9 cellular contexts compared by ENCODE assay signal in genomic region chr16:2533142-2533755, GRCh38. TPM values are rescaled to one million over a fixed set of nuclear protein-coding genes. Genes with fewer than 3 reads are reported as not detected.
A peak's percentile ranks its signal among the peaks of the same experiment; 100 is the strongest.
DNase-seq lines count a peak whose midpoint lies in the region; ATAC-seq and TF ChIP-seq lines count a peak whose summit lies in the region.
"Not testable (repeated sequence)": the region's sequence is repeated elsewhere in the genome, so short reads cannot be mapped to it uniquely, and the experiment has no call there.
"Had no signal": no experiment of that assay in that cellular context is flagged by ENCODE, and none has a peak within 500 bp of the region (broad histone marks: within the 10 kb centered on the region; RNA-seq: fewer than 3 reads in every experiment).

No MANE protein-coding gene starts in this region.

- not testable (repeated sequence) for H4K20me1 ChIP-seq in GM23248 (ENCODE audit: insufficient read depth); OCI-LY7 (ENCODE audit: insufficient read depth, low read length)

- peak overlapping the region; percentile 95 for H3K27ac Mint-ChIP-seq in activated T-cell treated with anti-CD3 and anti-CD28 coated beads, Interleukin-2, amount 50 U/mL, for 72 hours

- peak overlapping the region; percentile 83 for H3K4me3 ChIP-seq in GM23248
- peak overlapping the region; percentile 70 for H3K4me3 ChIP-seq in OCI-LY7 (ENCODE audit: low read depth, low read length, poor library complexity, severe bottlenecking)
- H3K4me3 ChIP-seq in choroid plexus epithelial cell (ENCODE audit: low read depth, low read length): peak overlapping the region; percentile 52
- H3K4me3 ChIP-seq in cardiac muscle cell: peak overlapping the region; percentile 51
- H3K4me3 ChIP-seq in mucosa of stomach (ENCODE audit: low read length): peak overlapping the region; percentile 92
- H3K4me3 ChIP-seq in skeletal muscle cell (ENCODE audit: low read depth, low read length): peak overlapping the region; percentile 63
- H3K4me3 ChIP-seq in vagina: peak overlapping the region; percentile 83 to 88

- H3K36me3 Mint-ChIP-seq in activated T-cell treated with anti-CD3 and anti-CD28 coated beads, Interleukin-2, amount 50 U/mL, for 72 hours (ENCODE audit: insufficient read depth in 2 of 2): not testable (repeated sequence)

- peaks cover 19% of the 10 kb centered on the region for H3K4me1 ChIP-seq in GM23248 (ENCODE audit: insufficient read depth)
- H3K4me1 ChIP-seq in OCI-LY7 (ENCODE audit: insufficient read depth, low read length, poor library complexity, severe bottlenecking): peaks cover 18% of the 10 kb centered on the region
- H3K4me1 ChIP-seq in cardiac muscle cell (ENCODE audit: low read depth): not testable (repeated sequence)
- peaks cover 19% of the 10 kb centered on the region for H3K4me1 ChIP-seq in mucosa of stomach (ENCODE audit: control insufficient read depth, insufficient read depth, low read length)
- H3K4me1 ChIP-seq in vagina: peaks cover 32% of the 10 kb centered on the region

- peaks cover 36% of the 10 kb centered on the region for H3K4me1 Mint-ChIP-seq in activated T-cell treated with anti-CD3 and anti-CD28 coated beads, Interleukin-2, amount 50 U/mL, for 72 hours (ENCODE audit: low read depth)

- H3K4me2 ChIP-seq in GM23248 (ENCODE audit: unreplicated experiment) (peak overlapping the region; percentile 98), OCI-LY7 (ENCODE audit: low read length) (peak overlapping the region; percentile 99)

- H3K9me3 ChIP-seq in GM23248 (ENCODE audit: low read depth); OCI-LY7 (ENCODE audit: low read length); cardiac muscle cell (ENCODE audit: low read depth); mucosa of stomach (ENCODE audit: control insufficient read depth, low read length); vagina: not testable (repeated sequence)

- in situ Hi-C loops in GM23248 (cut with MboI): not testable (repeated sequence)

- BruUV-seq in OCI-LY7 (replicated peaks; lab: Mats Ljungman, UMichigan): not testable (repeated sequence)

- H3K9ac ChIP-seq in GM23248 (peak overlapping the region; percentile 88), mucosa of stomach (ENCODE audit: low read length) (peak overlapping the region; percentile 89)

- not testable (repeated sequence) for H3K36me3 ChIP-seq in GM23248 (ENCODE audit: low read depth); cardiac muscle cell; mucosa of stomach (ENCODE audit: control insufficient read depth, insufficient read depth, low read length)
- H3K36me3 ChIP-seq in OCI-LY7 (ENCODE audit: insufficient read depth, low read length) (peaks cover 15% of the 10 kb centered on the region), vagina (peaks cover 0 to 14% of the 10 kb centered on the region in 2 donors)

- not testable (repeated sequence) for ATAC-seq in activated T-cell treated with anti-CD3 and anti-CD28 coated beads, Interleukin-2, amount 50 U/mL, for 72 hours (replicated peaks in 1 of 2)

- not testable (repeated sequence) for TF ChIP-seq CTCF in OCI-LY7 (conservative IDR thresholded peaks at IDR 0.05; ENCODE audit: low read length); choroid plexus epithelial cell (conservative IDR thresholded peaks at IDR 0.05; ENCODE audit: low read depth, low read length); cardiac muscle cell (IDR thresholded peaks at IDR 0.05; ENCODE audit: low read depth, low read length); vagina (IDR thresholded peaks at IDR 0.05)

- H3K27ac ChIP-seq in GM23248 (peak overlapping the region; percentile 65), OCI-LY7 (ENCODE audit: low read depth, low read length, poor library complexity, severe bottlenecking) (peak overlapping the region; percentile 69), cardiac muscle cell (peak overlapping the region; percentile 70), vagina (peak overlapping the region; percentile 99)

- H3K27me3 Mint-ChIP-seq in activated T-cell treated with anti-CD3 and anti-CD28 coated beads, Interleukin-2, amount 50 U/mL, for 72 hours (ENCODE audit: low read depth): not testable (repeated sequence)

- H2AFZ ChIP-seq in GM23248 (peak overlapping the region; percentile 74), OCI-LY7 (ENCODE audit: low read length) (peak overlapping the region; percentile 82; the same call in 1 of the 2 replicates)

- intact Hi-C loops in OCI-LY7 (cut with micrococcal nuclease; ENCODE audit: unreplicated experiment): loop anchor here (2.0 to 10.0 kb wide), 4 partner anchors 20 to 222 kb away; partner anchors contain the start of genes ATP6V0C and SRRM2
- intact Hi-C loops in vagina (cut with DNase I): not testable (repeated sequence)

- not testable (repeated sequence) for H3K9me3 Mint-ChIP-seq in activated T-cell treated with anti-CD3 and anti-CD28 coated beads, Interleukin-2, amount 50 U/mL, for 72 hours

- not testable (repeated sequence) for H3K79me2 ChIP-seq in GM23248 (ENCODE audit: insufficient read depth); OCI-LY7 (ENCODE audit: insufficient read depth, low read depth, low read length)

- peak; percentile 36 for DNase-seq in GM23248
- DNase-seq in OCI-LY7 (ENCODE audit: low spot score); activated T-cell treated with anti-CD3 and anti-CD28 coated beads, Interleukin-2, amount 50 U/mL, for 72 hours; choroid plexus epithelial cell (ENCODE audit: low read depth); cardiac muscle cell (ENCODE audit: low read depth in 1 of 2, low spot score in 1 of 2); skeletal muscle cell (ENCODE audit: low read depth); vagina (ENCODE audit: extremely low spot score in 2 of 2): not testable (repeated sequence)

- peak overlapping the region; percentile 94 to 100 for H3K4me3 Mint-ChIP-seq in activated T-cell treated with anti-CD3 and anti-CD28 coated beads, Interleukin-2, amount 50 U/mL, for 72 hours

- TF ChIP-seq POLR2A in vagina (IDR thresholded peaks at IDR 0.05): not testable (repeated sequence)

- 25 to 36% methylated on average over 10 to 16 of the region's 16 CpGs for WGBS in GM23248 (ENCODE audit: low coverage in 1 of 2, low lambda C conversion rate in 2 of 2, missing lambda C conversion rate in 2 of 2), 2 experiments

- CTCF ChIA-PET in OCI-LY7 (lab: Charles Lee; ENCODE audit: unreplicated experiment): interaction anchor here (0.6 kb wide), 1 partner anchor 13 kb away, joined by 3 read pairs; the partner anchor contains the start of gene AMDHD2

- H3K27me3 ChIP-seq in GM23248 (replicated peaks; ENCODE audit: insufficient read depth); cardiac muscle cell; mucosa of stomach (ENCODE audit: control insufficient read depth, insufficient read depth, low read length); vagina: not testable (repeated sequence)

- POLR2A ChIA-PET in OCI-LY7 (lab: Charles Lee): interaction anchor here (1.2 to 1.3 kb wide), 2 partner anchors 13 to 20 kb away, joined by 4 to 5 read pairs; partner anchors contain the start of gene AMDHD2

- not testable (repeated sequence) for H3K9me2 ChIP-seq in GM23248 (ENCODE audit: insufficient read depth); OCI-LY7 (ENCODE audit: insufficient read depth, low read length)

- H3F3A ChIP-seq in GM23248 (ENCODE audit: insufficient read depth): peaks cover 26% of the 10 kb centered on the region

RNA-seq across cellular contexts. Expression of gene CEMP1, which starts 2.0 kb away (rescaled TPM):
- not detected in 2 replicates for total RNA-seq in GM23248 (2014; rRNA removed; shearing (Covaris generic))
- 2.9 and 4.4 TPM in 2 replicates for polyA plus RNA-seq in GM23248 (2016; fragmentation: Nextera tagmentation; extraction: Ambion mirVana)
- total RNA-seq in OCI-LY7 (2014; rRNA removed; shearing (Covaris generic)): 0.25 TPM in 1 of 2 replicates, not detected in the other
- total RNA-seq in OCI-LY7 (2022): 0.35 and 0.55 TPM in 2 replicates
- under 1 TPM in 1 of 2 donors, not detected in 1; 0.30 TPM for total RNA-seq in activated T-cell treated with anti-CD3 and anti-CD28 coated beads, Interleukin-2, amount 50 U/mL, for 72 hours
- total RNA-seq in cardiac muscle cell: 1.3 TPM in 1 of 2 replicates, not detected in the other
- polyA plus RNA-seq in cardiac muscle cell: 4.6 and 9.4 TPM in 2 replicates
- total RNA-seq in vagina: not detected
- total RNA-seq: renal cortical epithelial cell had no signal

RNA-seq across cellular contexts. Expression of gene PDPK1, which starts 4.6 kb away (rescaled TPM):
- 16.8 and 21.6 TPM in 2 replicates for total RNA-seq in GM23248 (2014; rRNA removed; shearing (Covaris generic))
- 28.1 and 28.3 TPM in 2 replicates for polyA plus RNA-seq in GM23248 (2016; fragmentation: Nextera tagmentation; extraction: Ambion mirVana)
- 11.7 and 14.4 TPM in 2 replicates for total RNA-seq in OCI-LY7 (2014; rRNA removed; shearing (Covaris generic))
- total RNA-seq in OCI-LY7 (2022): 38.3 and 40.6 TPM in 2 replicates
- total RNA-seq in activated T-cell treated with anti-CD3 and anti-CD28 coated beads, Interleukin-2, amount 50 U/mL, for 72 hours: 10 to 100 TPM; 53.0 to 53.8 TPM
- total RNA-seq in cardiac muscle cell: 24.9 and 28.6 TPM in 2 replicates
- 22.4 and 23.3 TPM in 2 replicates for polyA plus RNA-seq in cardiac muscle cell
- 29.2 TPM for total RNA-seq in vagina

RNA-seq across cellular contexts. Expression of gene AMDHD2, which starts 13.1 kb away (rescaled TPM):
- 31.9 and 32.8 TPM in 2 replicates for total RNA-seq in GM23248 (2014; rRNA removed; shearing (Covaris generic))
- polyA plus RNA-seq in GM23248 (2016; fragmentation: Nextera tagmentation; extraction: Ambion mirVana): 15.2 and 16.1 TPM in 2 replicates
- 48.4 and 51.8 TPM in 2 replicates for total RNA-seq in OCI-LY7 (2014; rRNA removed; shearing (Covaris generic))
- total RNA-seq in OCI-LY7 (2022): 47.1 and 59.7 TPM in 2 replicates
- 10 to 100 TPM; 28.2 to 33.8 TPM for total RNA-seq in activated T-cell treated with anti-CD3 and anti-CD28 coated beads, Interleukin-2, amount 50 U/mL, for 72 hours
- total RNA-seq in cardiac muscle cell: 32.4 and 39.2 TPM in 2 replicates
- 25.0 and 30.2 TPM in 2 replicates for polyA plus RNA-seq in cardiac muscle cell
- total RNA-seq in vagina: 25.5 TPM

RNA-seq across cellular contexts. Expression of gene ATP6V0C, which starts 19.5 kb away (rescaled TPM):
- total RNA-seq in GM23248 (2014; rRNA removed; shearing (Covaris generic)): 43.2 and 44.9 TPM in 2 replicates
- polyA plus RNA-seq in GM23248 (2016; fragmentation: Nextera tagmentation; extraction: Ambion mirVana): 186 and 197 TPM in 2 replicates
- 15.0 and 16.4 TPM in 2 replicates for total RNA-seq in OCI-LY7 (2014; rRNA removed; shearing (Covaris generic))
- 87.4 and 94.3 TPM in 2 replicates for total RNA-seq in OCI-LY7 (2022)
- total RNA-seq in activated T-cell treated with anti-CD3 and anti-CD28 coated beads, Interleukin-2, amount 50 U/mL, for 72 hours: 10 to 100 TPM; 94.2 to 94.8 TPM
- 92.4 and 117 TPM in 2 replicates for total RNA-seq in cardiac muscle cell
- 184 and 281 TPM in 2 replicates for polyA plus RNA-seq in cardiac muscle cell
- total RNA-seq in vagina: 133 TPM

RNA-seq across cellular contexts. Expression of gene TBC1D24, which starts 58.3 kb away (rescaled TPM):
- 17.8 and 18.7 TPM in 2 replicates for total RNA-seq in GM23248 (2014; rRNA removed; shearing (Covaris generic))
- 9.3 and 10.1 TPM in 2 replicates for polyA plus RNA-seq in GM23248 (2016; fragmentation: Nextera tagmentation; extraction: Ambion mirVana)
- total RNA-seq in OCI-LY7 (2014; rRNA removed; shearing (Covaris generic)): 19.8 and 23.4 TPM in 2 replicates
- total RNA-seq in OCI-LY7 (2022): 29.9 and 34.7 TPM in 2 replicates
- 10 to 100 TPM; 13.6 to 20.4 TPM for total RNA-seq in activated T-cell treated with anti-CD3 and anti-CD28 coated beads, Interleukin-2, amount 50 U/mL, for 72 hours
- 17.3 and 23.6 TPM in 2 replicates for total RNA-seq in cardiac muscle cell
- polyA plus RNA-seq in cardiac muscle cell: 8.2 and 10.2 TPM in 2 replicates
- total RNA-seq in vagina: 9.6 TPM
